1 cellular context compared by ENCODE assay signal in the genomic region with DNA sequence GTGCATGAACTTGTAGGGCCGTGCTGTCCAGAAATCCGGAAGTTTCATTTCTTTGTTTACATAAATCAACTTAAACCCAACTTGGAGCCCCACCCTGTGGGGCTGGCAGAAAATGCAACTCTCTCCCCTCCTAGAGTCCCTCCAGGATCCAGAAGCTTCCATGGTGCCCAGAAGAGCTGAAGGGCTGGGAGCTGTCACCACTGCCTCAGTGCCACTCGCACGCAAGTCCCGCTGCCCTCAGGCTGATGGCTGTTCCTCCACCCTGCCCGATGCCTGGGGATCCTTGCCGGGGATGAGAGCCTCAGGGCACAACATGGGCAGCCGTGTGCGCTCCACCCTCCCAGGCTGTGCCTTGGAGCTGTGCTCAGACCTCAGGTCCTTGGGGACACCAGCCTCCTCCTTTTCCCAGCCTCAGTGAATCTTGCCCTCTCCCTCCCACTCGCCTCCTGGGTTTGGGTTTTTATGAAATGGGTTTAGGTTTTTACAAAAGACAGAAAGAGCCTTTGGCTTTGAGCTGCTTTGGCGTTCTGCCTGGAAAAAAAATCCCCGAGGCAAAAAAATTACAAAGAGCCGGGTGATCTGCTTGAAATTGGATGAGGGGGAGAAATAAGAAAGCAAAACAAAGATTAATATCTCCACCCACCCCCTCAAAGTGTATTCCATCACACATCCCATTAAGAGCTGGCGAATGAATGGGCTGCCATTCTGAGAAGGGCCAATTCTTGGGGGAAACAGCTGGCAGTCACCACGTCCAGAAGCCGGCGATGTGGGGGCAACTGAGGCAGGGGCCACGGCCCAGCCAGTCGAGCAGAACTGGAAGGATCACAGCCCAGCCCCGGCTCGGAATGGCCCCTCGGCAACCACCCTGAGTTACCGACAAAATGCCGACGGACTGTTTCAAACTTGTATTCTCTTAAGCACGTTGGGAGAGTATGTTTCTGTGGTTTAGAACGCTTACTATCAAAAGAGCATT.
TF ChIP-seq lines count a peak whose summit lies in the region.

No MANE protein-coding gene starts in this region.

TF ChIP-seq in IMR-90, 13 proteins besides CTCF, POLR2A, EP300 and RAD21:
- peak; percentile 59 for TF ChIP-seq SMC3 (IDR thresholded peaks at IDR 0.05; ENCODE audit: low read depth, low read length)
- no peak for TF ChIP-seq CEBPB (IDR thresholded peaks at IDR 0.05; ENCODE audit: low read depth, low read length)
